In the genomic region with DNA sequence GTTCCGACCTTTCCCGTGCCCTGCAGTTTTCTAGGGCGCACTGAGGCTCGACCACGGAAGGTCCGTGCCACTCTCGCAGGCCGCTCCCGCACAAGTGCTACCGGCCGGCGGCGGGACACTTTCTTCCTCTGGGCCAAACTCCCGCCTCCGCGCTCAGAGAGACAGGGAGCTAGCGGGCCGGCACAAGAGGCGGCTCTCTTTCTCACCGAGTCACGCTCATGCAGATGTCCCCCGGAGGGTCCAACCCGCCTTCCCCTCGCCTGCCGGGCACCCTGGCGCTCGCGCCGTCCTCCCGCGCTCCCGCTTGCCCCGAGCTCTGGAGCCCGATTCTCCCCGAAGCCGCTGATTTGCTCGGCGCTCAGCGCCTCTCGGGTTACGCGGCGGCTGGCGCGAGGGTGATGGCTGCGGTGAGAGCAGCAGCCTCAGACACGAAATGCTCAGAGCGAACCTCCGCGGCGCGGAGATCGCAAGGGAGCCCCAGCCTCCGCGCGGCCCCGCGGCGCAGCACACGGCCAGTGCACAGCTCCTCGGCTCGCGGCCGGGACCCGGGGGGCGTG, we compare ENCODE assay signal across 8 cellular contexts.
DNase-seq lines count a peak whose midpoint lies in the region; ATAC-seq, FAIRE-seq and TF ChIP-seq lines count a peak whose summit lies in the region.

No MANE protein-coding gene starts in this region.

- peak overlapping the region; percentile 30 for H3K4me3 ChIP-seq in AG09309 (ENCODE audit: control insufficient read depth, low read depth, low read length)

- DNase-seq in AG09309 (ENCODE audit: low read depth) (no peak), NCI-H69 (lab: John Stamatoyannopoulos, UW) (peak; percentile 77), cerebellar cortex (ENCODE audit: low spot score) (peak; percentile 47), kidney tubule cell (ENCODE audit: low spot score) (peak; percentile 49), NCI-H128 (lab: John Stamatoyannopoulos, UW; ENCODE audit: unreplicated experiment) (no peak), RCC 7860 (ENCODE audit: low spot score) (no peak)
- DNase-seq in stimulated activated CD8-positive, alpha-beta memory T cell treated with anti-CD3 and anti-CD28 coated beads, Interleukin-4, amount 100 ng/mL, for 24 hours (ENCODE audit: low read depth), result peak; percentile 6

- no peak for TF ChIP-seq CTCF in AG09309 (IDR thresholded peaks at IDR 0.05; ENCODE audit: control insufficient read depth, insufficient read depth, low read depth, low read length, missing control alignments)

- no peak for FAIRE-seq in RCC 7860 (lab: Jason Lieb, UNC)

- ATAC-seq in GM19023 (IDR thresholded peaks at IDR 0.05; ENCODE audit: unreplicated experiment), result peak; percentile 55

Comparison
In these comparisons a context has a peak if more than half of its experiments do, and no peak if none do; other contexts are left out.
1. DNase-seq: peak in NCI-H69 (single experiment), cerebellar cortex (single experiment), kidney tubule cell (single experiment) and stimulated activated CD8-positive, alpha-beta memory T cell treated with anti-CD3 and anti-CD28 coated beads, Interleukin-4, amount 100 ng/mL, for 24 hours (single experiment); none in AG09309 (single experiment), NCI-H128 (single experiment) and RCC 7860 (single experiment).